11 cellular contexts compared by ENCODE assay signal in genomic region chr19:48168689-48169088, GRCh38. TPM values are rescaled to one million over a fixed set of nuclear protein-coding genes. Genes with fewer than 3 reads are reported as not detected.
DNase-seq lines count a peak whose midpoint lies in the region; ATAC-seq and TF ChIP-seq lines count a peak whose summit lies in the region.
"Had no signal": no experiment of that assay in that cellular context is flagged by ENCODE, and none has a peak within 500 bp of the region (broad histone marks: within the 10 kb centered on the region; RNA-seq: fewer than 3 reads in every experiment).

No MANE protein-coding gene starts in this region.

- H3K56ac ChIP-seq in mesendoderm (ENCODE audit: low read length), result no peak overlapping the region

- H3K27ac ChIP-seq in MM.1S (ENCODE audit: low read length), result no peak overlapping the region
- H3K27ac ChIP-seq in neural cell (ENCODE audit: low read length), result no peak overlapping the region
- no peak overlapping the region for H3K27ac ChIP-seq in mesendoderm (ENCODE audit: low read depth, low read length)

- no peak overlapping the region for H4K5ac ChIP-seq in mesendoderm (ENCODE audit: low read length)

- H3K9me2 ChIP-seq in MM.1S (replicated peaks; ENCODE audit: insufficient read depth, low read length) (no peaks in the 10 kb centered on the region), neural cell (ENCODE audit: insufficient read depth, low read length) (no peaks in the 10 kb centered on the region)

- H3K4me2 ChIP-seq in MM.1S (ENCODE audit: low read depth, low read length) (peak overlapping the region; percentile 56; the same call in 1 of the 2 replicates), neural cell (ENCODE audit: low read length) (peak overlapping the region; percentile 54), mesendoderm (ENCODE audit: low read length) (no peak overlapping the region)

- 100% methylated on average over 1 of the region's 5 CpGs for WGBS in mesendoderm (ENCODE audit: extremely low coverage, insufficient coverage, low lambda C conversion rate)

- H3F3A ChIP-seq in MM.1S (ENCODE audit: insufficient read depth, low read length) (peaks cover 3% of the 10 kb centered on the region; the same call in 1 of the 2 replicates), neural cell (ENCODE audit: insufficient read depth, low read length, poor library complexity, severe bottlenecking) (peaks cover 6% of the 10 kb centered on the region)

- H3K27ac Mint-ChIP-seq in activated CD4-positive, alpha-beta T cell treated with anti-CD3 and anti-CD28 coated beads for 36 hours, result peak overlapping the region; percentile 74
- peak overlapping the region; percentile 16 to 99 (median 98) for H3K27ac Mint-ChIP-seq in brain

- H3K23ac ChIP-seq in mesendoderm (ENCODE audit: low read length), result no peak overlapping the region

- no peak overlapping the region for H3K18ac ChIP-seq in mesendoderm (ENCODE audit: low read length)

- H3K27me3 Mint-ChIP-seq in activated CD4-positive, alpha-beta T cell treated with anti-CD3 and anti-CD28 coated beads for 36 hours, result no peaks in the 10 kb centered on the region
- H3K27me3 Mint-ChIP-seq in brain, result peaks cover 11% of the 10 kb centered on the region

- H3K27me3 ChIP-seq in MM.1S (replicated peaks; ENCODE audit: insufficient read depth, low read length), result no peaks in the 10 kb centered on the region
- H3K27me3 ChIP-seq in neural cell (ENCODE audit: insufficient read depth, low read depth, low read length), result no peaks in the 10 kb centered on the region
- H3K27me3 ChIP-seq in mesendoderm (ENCODE audit: insufficient read depth, low read length, poor library complexity), result no peaks in the 10 kb centered on the region
- H3K27me3 ChIP-seq: Peyer's patch, upper lobe of left lung had no signal

- CTCF ChIA-PET in activated CD4-positive, alpha-beta T cell treated with anti-CD3 and anti-CD28 coated beads for 36 hours (lab: Charles Lee), result no interaction called here

- intact Hi-C loops in activated CD4-positive, alpha-beta T cell treated with anti-CD3 and anti-CD28 coated beads for 36 hours (cut with DNase I, micrococcal nuclease), result loop anchor here in 1 of 2 experiments (2.0 kb wide), 1 partner anchor 222 kb away; the partner anchor contains the start of gene KDELR1

- no peak overlapping the region for H4K8ac ChIP-seq in mesendoderm (ENCODE audit: low read depth, low read length)

- H2AFZ ChIP-seq in MM.1S (ENCODE audit: low read length) (no peak overlapping the region), neural cell (ENCODE audit: low read depth, low read length) (no peak overlapping the region)

- peak overlapping the region; percentile 79 for H3K4me3 Mint-ChIP-seq in activated CD4-positive, alpha-beta T cell treated with anti-CD3 and anti-CD28 coated beads for 36 hours
- H3K4me3 Mint-ChIP-seq in brain, result peak overlapping the region; percentile 87 to 99 (median 96)

- no peaks in the 10 kb centered on the region for H3K9me3 Mint-ChIP-seq in activated CD4-positive, alpha-beta T cell treated with anti-CD3 and anti-CD28 coated beads for 36 hours (ENCODE audit: low read depth)
- H3K9me3 Mint-ChIP-seq in brain, result no peaks in the 10 kb centered on the region

- peaks cover 12% of the 10 kb centered on the region for H3K79me1 ChIP-seq in mesendoderm (ENCODE audit: low read length)

- no peak overlapping the region for H2BK120ac ChIP-seq in mesendoderm (ENCODE audit: low read depth, low read length)

- H3K4ac ChIP-seq in mesendoderm (ENCODE audit: low read depth, low read length), result no peak overlapping the region

- H3K4me1 Mint-ChIP-seq in activated CD4-positive, alpha-beta T cell treated with anti-CD3 and anti-CD28 coated beads for 36 hours, result peaks cover 24% of the 10 kb centered on the region
- peaks cover 23% of the 10 kb centered on the region for H3K4me1 Mint-ChIP-seq in brain

- H2BK5ac ChIP-seq in mesendoderm (ENCODE audit: low read length), result no peak overlapping the region

- no peak overlapping the region for H2AK5ac ChIP-seq in mesendoderm (ENCODE audit: low read length)

- no peak for DNase-seq in activated CD4-positive, alpha-beta T cell treated with anti-CD3 and anti-CD28 coated beads for 36 hours
- DNase-seq in activated CD4-positive, alpha-beta T cell treated with anti-CD3 and anti-CD28 coated beads, Interleukin-2, amount 50 U/mL, for 4 hours, result no peak
- DNase-seq in MM.1S, result no peak
- DNase-seq in NCI-H1694 treated with DMSO at 0.1 percent for 48 hours (lab: John Stamatoyannopoulos, UW), result no peak
- no peak for DNase-seq in HuH-7.5 (ENCODE audit: low spot score)
- no peak for DNase-seq in mesendoderm
- DNase-seq: Peyer's patch, small intestine, upper lobe of left lung had no signal

- H3K9ac ChIP-seq in MM.1S (ENCODE audit: low read length), result no peak overlapping the region
- peak overlapping the region; percentile 79 for H3K9ac ChIP-seq in neural cell (ENCODE audit: low read length)
- no peak overlapping the region for H3K9ac ChIP-seq in mesendoderm (ENCODE audit: low read length)

- H3K36me3 Mint-ChIP-seq in activated CD4-positive, alpha-beta T cell treated with anti-CD3 and anti-CD28 coated beads for 36 hours (ENCODE audit: low read depth), result peaks cover 23% of the 10 kb centered on the region
- H3K36me3 Mint-ChIP-seq in brain, result peaks cover 30% of the 10 kb centered on the region

- no peak overlapping the region for H3K4me3 ChIP-seq in MM.1S (ENCODE audit: low read length)
- peak overlapping the region; percentile 95 for H3K4me3 ChIP-seq in neural cell (ENCODE audit: low read length)
- H3K4me3 ChIP-seq in mesendoderm (ENCODE audit: low read length), result no peak overlapping the region

- H3K4me1 ChIP-seq in MM.1S (ENCODE audit: low read length), result peaks cover 16% of the 10 kb centered on the region
- no peaks in the 10 kb centered on the region for H3K4me1 ChIP-seq in mesendoderm (ENCODE audit: control insufficient read depth, low read depth, low read length)

- H3K36me3 ChIP-seq in MM.1S (replicated peaks; ENCODE audit: insufficient read depth, low read length) (no peaks in the 10 kb centered on the region; the same call in 1 of the 2 replicates), neural cell (ENCODE audit: insufficient read depth, low read length) (no peaks in the 10 kb centered on the region), mesendoderm (ENCODE audit: control insufficient read depth, insufficient read depth, low read length) (no peaks in the 10 kb centered on the region)

- no peak overlapping the region for H2BK15ac ChIP-seq in mesendoderm (replicated peaks; ENCODE audit: low read depth)

- TF ChIP-seq EP300 in neural cell (conservative IDR thresholded peaks at IDR 0.05; ENCODE audit: poor library complexity, severe bottlenecking), result no peak

- H3K9me3 ChIP-seq in MM.1S (replicated peaks; ENCODE audit: insufficient read depth, low read length) (no peaks in the 10 kb centered on the region), neural cell (ENCODE audit: low read length) (no peaks in the 10 kb centered on the region)
- H3K9me3 ChIP-seq: Peyer's patch, upper lobe of left lung had no signal

- POLR2A ChIA-PET in activated CD4-positive, alpha-beta T cell treated with anti-CD3 and anti-CD28 coated beads for 36 hours (lab: Charles Lee), result no interaction called here

- TF ChIP-seq CTCF in MM.1S (IDR thresholded peaks at IDR 0.05; ENCODE audit: low read length), result no peak
- no peak for TF ChIP-seq CTCF in brain (conservative IDR thresholded peaks at IDR 0.05)
- no peak for TF ChIP-seq CTCF in neural cell (IDR thresholded peaks at IDR 0.05; ENCODE audit: poor library complexity, severe bottlenecking)

- peaks cover 8% of the 10 kb centered on the region for H4K20me1 ChIP-seq in MM.1S (ENCODE audit: insufficient read depth, low read length)
- H4K20me1 ChIP-seq in neural cell (ENCODE audit: insufficient read depth), result no peaks in the 10 kb centered on the region

- H3K79me2 ChIP-seq in MM.1S (ENCODE audit: low read length) (peaks cover 65% of the 10 kb centered on the region), neural cell (replicated peaks; ENCODE audit: insufficient read depth, low read length) (peaks cover 15% of the 10 kb centered on the region), mesendoderm (ENCODE audit: control insufficient read depth, insufficient read depth, low read length) (peaks cover 19% of the 10 kb centered on the region)

- ATAC-seq in activated CD4-positive, alpha-beta T cell treated with anti-CD3 and anti-CD28 coated beads for 36 hours, result no peak

- TF ChIP-seq RAD21 in neural cell (conservative IDR thresholded peaks at IDR 0.05), result no peak

TF ChIP-seq in neural cell, 6 proteins besides CTCF, POLR2A, EP300 and RAD21 (continues in another document):
- no peak for TF ChIP-seq MXI1 (conservative IDR thresholded peaks at IDR 0.05; ENCODE audit: poor library complexity, severe bottlenecking)
- TF ChIP-seq POLR2AphosphoS5 (IDR thresholded peaks at IDR 0.05), result no peak
- TF ChIP-seq SMC3 (conservative IDR thresholded peaks at IDR 0.05; ENCODE audit: poor library complexity), result no peak
- TF ChIP-seq TAF1 (IDR thresholded peaks at IDR 0.05; ENCODE audit: low read depth), result no peak
- no peak for TF ChIP-seq EZH2 (IDR thresholded peaks at IDR 0.05; ENCODE audit: borderline replicate concordance, insufficient read depth, low read length, poor library complexity, severe bottlenecking)

RNA-seq across cellular contexts. Expression of gene LIG1, which starts 1.5 kb away (rescaled TPM):
- total RNA-seq in activated CD4-positive, alpha-beta T cell treated with anti-CD3 and anti-CD28 coated beads for 36 hours, result 100 to 1,000 TPM; 193 to 194 TPM
- polyA plus RNA-seq in brain (ENCODE audit: insufficient read depth, low read depth, low replicate concordance) (38.7 TPM), neural cell (33.9 and 34.8 TPM in 2 replicates)
- 29.2 and 31.4 TPM in 2 replicates for polyA minus RNA-seq in neural cell
- 47.5 TPM for polyA plus RNA-seq in mesendoderm (2013, experiment 1 of 2)
- polyA plus RNA-seq in mesendoderm (2013, experiment 2 of 2), result 46.6 TPM

RNA-seq across cellular contexts. Expression of gene ZSWIM9, which starts 1.8 kb away (rescaled TPM):
- 10 to 100 TPM in 1 of 2 experiments, 1 to 10 TPM in 1; 7.4 to 10.9 TPM for total RNA-seq in activated CD4-positive, alpha-beta T cell treated with anti-CD3 and anti-CD28 coated beads for 36 hours
- 12.5 TPM for polyA plus RNA-seq in brain (ENCODE audit: insufficient read depth, low read depth, low replicate concordance)
- polyA plus RNA-seq in neural cell, result 2.6 and 4.7 TPM in 2 replicates
- 6.5 and 9.0 TPM in 2 replicates for polyA minus RNA-seq in neural cell
- 1.5 TPM for polyA plus RNA-seq in mesendoderm (2013, experiment 1 of 2)
- 1.6 TPM for polyA plus RNA-seq in mesendoderm (2013, experiment 2 of 2)

RNA-seq across cellular contexts. Expression of gene PLA2G4C, which starts 58.1 kb away (rescaled TPM):
- total RNA-seq in activated CD4-positive, alpha-beta T cell treated with anti-CD3 and anti-CD28 coated beads for 36 hours, result 10 to 100 TPM; 11.5 to 12.4 TPM
- polyA plus RNA-seq in brain (ENCODE audit: insufficient read depth, low read depth, low replicate concordance) (23.1 TPM), neural cell (8.6 and 13.1 TPM in 2 replicates)
- 4.9 and 7.8 TPM in 2 replicates for polyA minus RNA-seq in neural cell
- polyA plus RNA-seq in mesendoderm (2013, experiment 1 of 2), result 5.3 TPM
- polyA plus RNA-seq in mesendoderm (2013, experiment 2 of 2), result 5.0 TPM
